In genomic region chr3:84077479-84077878, GRCh38 we compare ENCODE assay signal across 12 cellular contexts.
DNase-seq lines count a peak whose midpoint lies in the region; ATAC-seq and TF ChIP-seq lines count a peak whose summit lies in the region.
"Had no signal": no experiment of that assay in that cellular context is flagged by ENCODE, and none has a peak within 500 bp of the region (broad histone marks: within the 10 kb centered on the region; RNA-seq: fewer than 3 reads in every experiment).

No MANE protein-coding gene starts in this region.

- H3K36me3 ChIP-seq in BE2C (no peaks in the 10 kb centered on the region), HAP-1 (replicated peaks) (no peaks in the 10 kb centered on the region), hepatocyte (replicated peaks; ENCODE audit: insufficient read depth, low read depth) (no peaks in the 10 kb centered on the region), left lung (no peaks in the 10 kb centered on the region), stomach (no peaks in the 10 kb centered on the region)
- H3K36me3 ChIP-seq: gastrocnemius medialis had no signal

- TF ChIP-seq POLR2A in stomach (IDR thresholded peaks at IDR 0.05) = no peak

- H4K20me1 ChIP-seq in hepatocyte (ENCODE audit: insufficient read depth, poor library complexity, severe bottlenecking) = no peaks in the 10 kb centered on the region

- intact Hi-C loops in left lung (cut with DNase I) = no loop called here
- intact Hi-C loops in stomach (cut with DNase I; ENCODE audit: low total_unique reads) = no loop called here

- no peaks in the 10 kb centered on the region for H3K9me2 ChIP-seq in hepatocyte (replicated peaks; ENCODE audit: insufficient read depth)

- H3K4me1 ChIP-seq in BE2C (peaks cover 10% of the 10 kb centered on the region), HAP-1 (no peaks in the 10 kb centered on the region), hepatocyte (ENCODE audit: insufficient read depth) (no peaks in the 10 kb centered on the region), left lung (no peaks in the 10 kb centered on the region), stomach (no peaks in the 10 kb centered on the region)
- H3K4me1 ChIP-seq: gastrocnemius medialis had no signal

- no peak for TF ChIP-seq EP300 in stomach (IDR thresholded peaks at IDR 0.05)

- in situ Hi-C loops in HAP-1 (cut with MboI; ENCODE audit: low sequenced_read_pairs) = no loop called here
- in situ Hi-C loops in SK-MEL-5 (cut with HindIII; ENCODE audit: low pct_unique_long_range_greater_than_20kb, low sequenced_read_pairs) = no loop called here

- H3K4me2 ChIP-seq in hepatocyte = no peak overlapping the region

- 82% methylated on average over 3 of the region's 3 CpGs for WGBS in hepatocyte (ENCODE audit: low lambda C conversion rate, missing lambda C conversion rate)
- WGBS in stomach, 5 donors = 40 to 55% (median 48%) methylated on average over 3 of the region's 3 CpGs

- ATAC-seq in left lung = no peak
- ATAC-seq: activated naive CD8-positive, alpha-beta T cell treated with anti-CD3 and anti-CD28 coated beads, Interleukin-2, amount 50 U/mL, for 24 hours; gastrocnemius medialis; left ventricle myocardium superior had no signal

- DNase-seq in BE2C (peak; percentile 12), HAP-1 (ENCODE audit: low spot score in 2 of 2) (peak; percentile 12 to 23), SK-MEL-5 (ENCODE audit: low read depth, low spot score) (peak; percentile 55), hepatocyte (ENCODE audit: low spot score) (peak; percentile 4), left lung (no peak), NCI-H187 (lab: John Stamatoyannopoulos, UW) (no peak), stomach (no peak), NCI-H146 (lab: John Stamatoyannopoulos, UW) (no peak)
- DNase-seq: activated naive CD8-positive, alpha-beta T cell treated with anti-CD3 and anti-CD28 coated beads, Interleukin-2, amount 50 U/mL, for 24 hours; gastrocnemius medialis; left ventricle myocardium superior; NCI-H1436 had no signal

- H3K27me3 ChIP-seq in BE2C (no peaks in the 10 kb centered on the region), HAP-1 (ENCODE audit: low read depth) (no peaks in the 10 kb centered on the region), hepatocyte (no peaks in the 10 kb centered on the region), left lung (no peaks in the 10 kb centered on the region), stomach (no peaks in the 10 kb centered on the region)
- H3K27me3 ChIP-seq: gastrocnemius medialis had no signal

- H3K79me2 ChIP-seq in hepatocyte = no peaks in the 10 kb centered on the region

- no peak overlapping the region for H3K27ac ChIP-seq in hepatocyte
- H3K27ac ChIP-seq in left lung = no peak overlapping the region
- no peak overlapping the region for H3K27ac ChIP-seq in stomach
- H3K27ac ChIP-seq: gastrocnemius medialis had no signal

- H2AFZ ChIP-seq in hepatocyte = no peak overlapping the region

- TF ChIP-seq CTCF in BE2C (IDR thresholded peaks at IDR 0.05; ENCODE audit: low read depth, low read length) = peak; percentile 75
- peak; percentile 21 for TF ChIP-seq CTCF in hepatocyte (IDR thresholded peaks at IDR 0.05; ENCODE audit: poor library complexity)
- TF ChIP-seq CTCF in left lung (IDR thresholded peaks at IDR 0.05) = no peak
- no peak for TF ChIP-seq CTCF in stomach (IDR thresholded peaks at IDR 0.05)

- H3K4me3 ChIP-seq in BE2C (ENCODE audit: low read depth, low read length) (no peak overlapping the region), HAP-1 (no peak overlapping the region), hepatocyte (no peak overlapping the region), left lung (no peak overlapping the region), stomach (no peak overlapping the region)
- H3K4me3 ChIP-seq: gastrocnemius medialis had no signal

- H3K9me3 ChIP-seq in BE2C = no peaks in the 10 kb centered on the region
- no peaks in the 10 kb centered on the region for H3K9me3 ChIP-seq in HAP-1
- H3K9me3 ChIP-seq in hepatocyte (ENCODE audit: low read depth) = no peaks in the 10 kb centered on the region
- peaks cover 0 to 5% of the 10 kb centered on the region in 2 donors for H3K9me3 ChIP-seq in left lung
- peaks cover 0 to 8% (median 3%) of the 10 kb centered on the region in 4 donors for H3K9me3 ChIP-seq in stomach
- H3K9me3 ChIP-seq: gastrocnemius medialis had no signal

Comparison
In these comparisons a context has a peak if more than half of its experiments do, and no peak if none do; other contexts are left out.
1. DNase-seq: peak in BE2C (single experiment), HAP-1 (2 of 2), SK-MEL-5 (single experiment) and hepatocyte (single experiment); none in left lung (0 of 2), NCI-H187 (0 of 2), stomach (single experiment) and NCI-H146 (single experiment).
2. CTCF ChIP-seq: peak in BE2C (single experiment) and hepatocyte (single experiment); none in left lung (0 of 2) and stomach (0 of 7).